ENCODE assay signal across 22 cellular contexts in the genomic region with DNA sequence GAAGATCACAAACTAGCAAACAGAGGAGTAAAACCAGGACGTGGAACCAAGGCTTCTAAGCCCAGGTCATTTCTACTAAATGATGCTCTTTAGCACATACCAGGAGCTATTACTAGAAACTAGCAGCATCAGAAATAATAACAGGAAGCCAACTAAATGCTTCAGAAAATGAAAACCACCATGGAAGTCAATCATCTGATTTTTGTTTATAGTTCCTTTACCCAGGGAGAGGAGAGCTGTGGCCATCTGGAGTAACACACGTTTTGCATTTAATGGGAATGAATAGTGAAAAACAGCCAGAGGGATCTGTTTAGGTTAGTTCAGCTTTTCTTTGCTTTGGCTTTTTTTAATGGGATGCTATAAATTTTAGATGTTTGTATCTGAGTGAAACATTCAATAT.
"Had no signal": no experiment of that assay in that cellular context is flagged by ENCODE, and none has a peak within 500 bp of the region (broad histone marks: within the 10 kb centered on the region; RNA-seq: fewer than 3 reads in every experiment).

No MANE protein-coding gene starts in this region.

- DNase-seq: activated B cell treated with CpG ODN at 0.5 μM for 24 hours; activated CD4-positive, alpha-beta T cell treated with anti-CD3 and anti-CD28 coated beads, Interleukin-2, amount 10 ng/mL, durations not matched to agents 24 days and 14 days; activated CD8-positive, alpha-beta memory T cell treated with anti-CD3 and anti-CD28 coated beads, Interleukin-2, amount 50 U/mL, for 48 hours; activated gamma-delta T cell; activated T-cell treated with anti-CD3 and anti-CD28 coated beads, Interleukin-2, amount 50 U/mL, for 72 hours; brain microvascular endothelial cell; effector memory CD4-positive, alpha-beta T cell; hypothalamus; left ventricle myocardium inferior; mucosa of descending colon; naive thymus-derived CD4-positive, alpha-beta T cell; ovary; spleen; stimulated activated CD4-positive, alpha-beta T cell treated with anti-CD3 and anti-CD28 coated beads, Interleukin-1b, Interleukin-23, amount 100 ng/mL, for 48 hours; stimulated activated naive CD8-positive, alpha-beta T cell treated with anti-CD3 and anti-CD28 coated beads, Interleukin-15, amount 100 ng/mL, for 72 hours; T-helper 2 cell; testis; upper lobe of left lung had no signal

- H3K4me3 ChIP-seq: left ventricle myocardium inferior, mucosa of descending colon, ovary, spleen, testis, upper lobe of left lung had no signal

- H3K27me3 ChIP-seq: brain microvascular endothelial cell, ovary, spleen, testis, upper lobe of left lung had no signal

- H3K27ac ChIP-seq: brain microvascular endothelial cell, epithelial cell of prostate, left ventricle myocardium inferior, ovary, spleen, testis, upper lobe of left lung had no signal

- H3K9me3 Mint-ChIP-seq: activated B cell treated with CpG ODN at 0.5 μM for 24 hours; activated CD4-positive, alpha-beta T cell treated with anti-CD3 and anti-CD28 coated beads, Interleukin-2, amount 10 ng/mL, durations not matched to agents 24 days and 14 days; activated T-cell treated with anti-CD3 and anti-CD28 coated beads, Interleukin-2, amount 50 U/mL, for 72 hours; dendritic cell treated with granulocyte-macrophage colony-stimulating factor and Interleukin-4, amounts not matched to agents 40 ng/mL and 50 ng/mL, for 4 days; stimulated activated naive CD8-positive, alpha-beta T cell treated with anti-CD3 and anti-CD28 coated beads, Interleukin-15, amount 100 ng/mL, for 72 hours had no signal

- ATAC-seq: activated naive CD4-positive, alpha-beta T cell treated with anti-CD3 and anti-CD28 coated beads, Interleukin-2, amount 50 U/mL, for 72 hours; activated T-cell treated with anti-CD3 and anti-CD28 coated beads, Interleukin-2, amount 50 U/mL, for 72 hours; mucosa of descending colon; naive thymus-derived CD4-positive, alpha-beta T cell; sciatic nerve; stimulated activated naive CD8-positive, alpha-beta T cell treated with anti-CD3 and anti-CD28 coated beads, Interleukin-15, amount 100 ng/mL, for 72 hours had no signal

- H3K4me1 Mint-ChIP-seq: activated CD4-positive, alpha-beta T cell treated with anti-CD3 and anti-CD28 coated beads, Interleukin-2, amount 10 ng/mL, durations not matched to agents 24 days and 14 days; naive thymus-derived CD4-positive, alpha-beta T cell; stimulated activated naive CD8-positive, alpha-beta T cell treated with anti-CD3 and anti-CD28 coated beads, Interleukin-15, amount 100 ng/mL, for 72 hours had no signal

- H3K9me3 ChIP-seq: left ventricle myocardium inferior, mucosa of descending colon, ovary, spleen, testis, upper lobe of left lung had no signal

- H3K4me1 ChIP-seq: left ventricle myocardium inferior, spleen, upper lobe of left lung had no signal

- H3K27ac Mint-ChIP-seq: activated B cell treated with CpG ODN at 0.5 μM for 24 hours; activated CD4-positive, alpha-beta T cell treated with anti-CD3 and anti-CD28 coated beads, Interleukin-2, amount 10 ng/mL, durations not matched to agents 24 days and 14 days; activated T-cell treated with anti-CD3 and anti-CD28 coated beads, Interleukin-2, amount 50 U/mL, for 72 hours; dendritic cell treated with granulocyte-macrophage colony-stimulating factor and Interleukin-4, amounts not matched to agents 40 ng/mL and 50 ng/mL, for 4 days; naive thymus-derived CD4-positive, alpha-beta T cell; stimulated activated naive CD8-positive, alpha-beta T cell treated with anti-CD3 and anti-CD28 coated beads, Interleukin-15, amount 100 ng/mL, for 72 hours had no signal

- H3K36me3 Mint-ChIP-seq: activated naive CD4-positive, alpha-beta T cell treated with anti-CD3 and anti-CD28 coated beads, Interleukin-2, amount 50 U/mL, for 72 hours; naive thymus-derived CD4-positive, alpha-beta T cell had no signal

- H3K36me3 ChIP-seq: brain microvascular endothelial cell, left ventricle myocardium inferior, ovary, spleen, upper lobe of left lung had no signal

- H3K4me3 Mint-ChIP-seq: activated B cell treated with CpG ODN at 0.5 μM for 24 hours; activated CD4-positive, alpha-beta T cell treated with anti-CD3 and anti-CD28 coated beads, Interleukin-2, amount 10 ng/mL, durations not matched to agents 24 days and 14 days; activated T-cell treated with anti-CD3 and anti-CD28 coated beads, Interleukin-2, amount 50 U/mL, for 72 hours; dendritic cell treated with granulocyte-macrophage colony-stimulating factor and Interleukin-4, amounts not matched to agents 40 ng/mL and 50 ng/mL, for 4 days; naive thymus-derived CD4-positive, alpha-beta T cell; stimulated activated naive CD8-positive, alpha-beta T cell treated with anti-CD3 and anti-CD28 coated beads, Interleukin-15, amount 100 ng/mL, for 72 hours had no signal
